Comparison of ENCODE assay signal across 1 cellular context in genomic region chr14:105442125-105442524, GRCh38.
TF ChIP-seq lines count a peak whose summit lies in the region.

No MANE protein-coding gene starts in this region.

TF ChIP-seq in HCT116, 20 proteins besides CTCF, POLR2A, EP300 and RAD21 (continued from another document):
- no peak for TF ChIP-seq POLR2AphosphoS5 (IDR thresholded peaks at IDR 0.05; ENCODE audit: low read depth, low read length)
- TF ChIP-seq EZH2 (IDR thresholded peaks at IDR 0.05), result no peak
- TF ChIP-seq, protein P1, sequence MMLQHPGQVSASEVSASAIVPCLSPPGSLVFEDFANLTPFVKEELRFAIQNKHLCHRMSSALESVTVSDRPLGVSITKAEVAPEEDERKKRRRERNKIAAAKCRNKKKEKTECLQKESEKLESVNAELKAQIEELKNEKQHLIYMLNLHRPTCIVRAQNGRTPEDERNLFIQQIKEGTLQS (IDR thresholded peaks at IDR 0.05), result no peak
- no peak for TF ChIP-seq JUND (IDR thresholded peaks at IDR 0.05)
- no peak for TF ChIP-seq ELF1 (IDR thresholded peaks at IDR 0.05; ENCODE audit: borderline replicate concordance, low read depth)
- no peak for TF ChIP-seq FOSL1 (IDR thresholded peaks at IDR 0.05; ENCODE audit: low read depth)
- TF ChIP-seq EGR1 (IDR thresholded peaks at IDR 0.05; ENCODE audit: low read depth), result no peak
- no peak for TF ChIP-seq SP1 (IDR thresholded peaks at IDR 0.05; ENCODE audit: low read depth)
- TF ChIP-seq TCF7L2 (IDR thresholded peaks at IDR 0.05; ENCODE audit: borderline replicate concordance, extremely low read depth, insufficient read depth, insufficient read length), result no peak
- no peak for TF ChIP-seq REST (IDR thresholded peaks at IDR 0.05; ENCODE audit: low read depth)
